In genomic region chr20:31514154-31515071, GRCh38 we compare ENCODE assay signal across 1 cellular context.
TF ChIP-seq lines count a peak whose summit lies in the region.

Gene HM13, plus strand, starts transcription at chr20:31514442. Its CDS starts 110 bp downstream, at chr20:31514552.

TF ChIP-seq in HepG2, 621 proteins besides CTCF, POLR2A, EP300 and RAD21 (continued from another document and continues in another):
- TF ChIP-seq GMEB1 (CRISPR knock-in tag; IDR thresholded peaks at IDR 0.05; ENCODE audit: borderline replicate concordance): peak; percentile 95
- peak; percentile 3 for TF ChIP-seq ZNF543 (CRISPR knock-in tag; IDR thresholded peaks at IDR 0.05)
- peak; percentile 76; the same call in 1 of the 2 replicates for TF ChIP-seq ZNF879 (CRISPR knock-in tag; IDR thresholded peaks at IDR 0.05)
- TF ChIP-seq TBX3 (IDR thresholded peaks at IDR 0.05; ENCODE audit: borderline replicate concordance): no peak
- TF ChIP-seq TRIM24 (CRISPR knock-in tag; IDR thresholded peaks at IDR 0.05): no peak
- TF ChIP-seq CEBPG (CRISPR knock-in tag; IDR thresholded peaks at IDR 0.05): peak; percentile 63
- peak; percentile 97 for TF ChIP-seq ZNF564 (CRISPR knock-in tag; IDR thresholded peaks at IDR 0.05)
- TF ChIP-seq THYN1 (CRISPR knock-in tag; IDR thresholded peaks at IDR 0.05; ENCODE audit: borderline replicate concordance, low read depth): no peak
- no peak for TF ChIP-seq ZNF20 (CRISPR knock-in tag; IDR thresholded peaks at IDR 0.05)
- no peak for TF ChIP-seq KDM6A (CRISPR knock-in tag; IDR thresholded peaks at IDR 0.05; ENCODE audit: low read depth)
- TF ChIP-seq NFKBIZ (CRISPR knock-in tag; IDR thresholded peaks at IDR 0.05): peak; percentile 72; the same call in 1 of the 2 replicates
- TF ChIP-seq NFE2 (CRISPR knock-in tag; IDR thresholded peaks at IDR 0.05): no peak
- peak; percentile 80 for TF ChIP-seq YEATS2 (CRISPR knock-in tag; IDR thresholded peaks at IDR 0.05; ENCODE audit: borderline replicate concordance)
- peak; percentile 96 for TF ChIP-seq ASH2L (IDR thresholded peaks at IDR 0.05; ENCODE audit: insufficient read length, low read depth, low read length)
- peak; percentile 79 for TF ChIP-seq ZNF263 (CRISPR knock-in tag; IDR thresholded peaks at IDR 0.05)
- no peak for TF ChIP-seq HNRNPH1 (optimal IDR thresholded peaks at IDR 0.05; ENCODE audit: low read depth, low read length)
- peak; percentile 88; the same call in 1 of the 2 replicates for TF ChIP-seq NCOA1 (CRISPR knock-in tag; IDR thresholded peaks at IDR 0.05)
- peak; percentile 94 for TF ChIP-seq CREB1 (IDR thresholded peaks at IDR 0.05)
- TF ChIP-seq CREB1 (CRISPR knock-in tag; IDR thresholded peaks at IDR 0.05): peak; percentile 80; the same call in 1 of the 2 replicates
- TF ChIP-seq PHB2 (IDR thresholded peaks at IDR 0.05; ENCODE audit: partially characterized antibody): no peak
- TF ChIP-seq SNAPC5 (CRISPR knock-in tag; IDR thresholded peaks at IDR 0.05; ENCODE audit: borderline replicate concordance): no peak
- peak in 1 of 2 experiments; percentile 83; a peak in 2 of 4 replicates for TF ChIP-seq KLF16 (CRISPR knock-in tag; IDR thresholded peaks at IDR 0.05)
- peak; percentile 23; the same call in 1 of the 2 replicates for TF ChIP-seq ZFP41 (CRISPR knock-in tag; IDR thresholded peaks at IDR 0.05; ENCODE audit: borderline replicate concordance)
- TF ChIP-seq SKI (IDR thresholded peaks at IDR 0.05; ENCODE audit: partially characterized antibody): peak; percentile 64
- no peak for TF ChIP-seq SRSF9 (IDR thresholded peaks at IDR 0.05; ENCODE audit: borderline replicate concordance, insufficient read depth, low read depth, low read length, poor library complexity, severe bottlenecking)
- TF ChIP-seq STAT6 (CRISPR knock-in tag; IDR thresholded peaks at IDR 0.05; ENCODE audit: borderline replicate concordance): no peak
- TF ChIP-seq ZNF235 (CRISPR knock-in tag; IDR thresholded peaks at IDR 0.05; ENCODE audit: borderline replicate concordance): peak; percentile 67; the same call in 1 of the 2 replicates
- TF ChIP-seq ZNF549 (CRISPR knock-in tag; IDR thresholded peaks at IDR 0.05): 0 out of 2 replicates have a peak, but pooled peaks have one; percentile 77
- no peak for TF ChIP-seq TRIM22 (IDR thresholded peaks at IDR 0.05)
- TF ChIP-seq GZF1 (CRISPR knock-in tag; IDR thresholded peaks at IDR 0.05): peak; percentile 86
- TF ChIP-seq LRRFIP1 (CRISPR knock-in tag; conservative IDR thresholded peaks at IDR 0.05): 0 out of 2 replicates have a peak, but pooled peaks have one; percentile 60
- no peak for TF ChIP-seq CSRNP2 (CRISPR knock-in tag; conservative IDR thresholded peaks at IDR 0.05; ENCODE audit: low read depth)
- peak; percentile 99 for TF ChIP-seq BRD4 (CRISPR knock-in tag; IDR thresholded peaks at IDR 0.05)
- peak; percentile 74; the same call in 1 of the 2 replicates for TF ChIP-seq ZNF484 (CRISPR knock-in tag; IDR thresholded peaks at IDR 0.05; ENCODE audit: borderline replicate concordance, low read depth)
- peak; percentile 75; the same call in 1 of the 2 replicates for TF ChIP-seq ZNF34 (CRISPR knock-in tag; IDR thresholded peaks at IDR 0.05; ENCODE audit: borderline replicate concordance)
- TF ChIP-seq REST (IDR thresholded peaks at IDR 0.05; ENCODE audit: borderline replicate concordance in 1 of 2, low read depth in 1 of 2, low read length in 2 of 2): no peak; a peak in 1 of 4 replicates
- TF ChIP-seq ZNF709 (CRISPR knock-in tag; IDR thresholded peaks at IDR 0.05): peak; percentile 89
- TF ChIP-seq ZNF7 (CRISPR knock-in tag; IDR thresholded peaks at IDR 0.05): no peak
- TF ChIP-seq CBX1 (IDR thresholded peaks at IDR 0.05; ENCODE audit: low read depth): peak; percentile 96
- 0 out of 2 replicates have a peak, but pooled peaks have one; percentile 65 for TF ChIP-seq ZNF33A (CRISPR knock-in tag; IDR thresholded peaks at IDR 0.05; ENCODE audit: borderline replicate concordance)
- peak; percentile 99 for TF ChIP-seq ZFP90 (CRISPR knock-in tag; IDR thresholded peaks at IDR 0.05; ENCODE audit: borderline replicate concordance)
- TF ChIP-seq FLYWCH1 (CRISPR knock-in tag; IDR thresholded peaks at IDR 0.05): no peak
- TF ChIP-seq ZNF503 (CRISPR knock-in tag; IDR thresholded peaks at IDR 0.05): peak; percentile 88
- TF ChIP-seq ZNF333 (CRISPR knock-in tag; IDR thresholded peaks at IDR 0.05; ENCODE audit: borderline replicate concordance): peak; percentile 76; the same call in 1 of the 2 replicates
